10 cellular contexts compared by ENCODE assay signal in the genomic region with DNA sequence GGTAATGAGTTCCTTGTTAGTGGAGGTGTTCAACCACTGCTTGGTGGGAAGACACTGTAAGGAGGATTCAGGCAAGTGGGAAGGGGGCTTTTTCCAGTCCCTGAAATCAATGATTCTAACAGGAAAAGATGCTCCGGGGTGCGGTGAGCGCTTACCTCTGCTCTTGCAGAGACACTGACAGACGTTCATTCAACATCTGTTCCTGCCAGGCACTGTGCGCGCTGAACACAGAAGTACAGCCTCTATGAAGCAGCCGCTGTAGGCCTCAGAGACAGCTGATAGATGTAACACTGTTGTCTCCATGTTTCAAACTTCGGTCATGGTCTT. TPM values are rescaled to one million over a fixed set of nuclear protein-coding genes. Genes with fewer than 3 reads are reported as not detected.
DNase-seq lines count a peak whose midpoint lies in the region; ATAC-seq, FAIRE-seq and TF ChIP-seq lines count a peak whose summit lies in the region.
"Had no signal": no experiment of that assay in that cellular context is flagged by ENCODE, and none has a peak within 500 bp of the region (broad histone marks: within the 10 kb centered on the region; RNA-seq: fewer than 3 reads in every experiment).

No MANE protein-coding gene starts in this region.

- no peaks in the 10 kb centered on the region for H3K9me3 Mint-ChIP-seq in activated naive CD8-positive, alpha-beta T cell treated with anti-CD3 and anti-CD28 coated beads, Interleukin-2, amount 10 ng/mL, durations not matched to agents 7 days and 5 days

- H3K27ac ChIP-seq in layer of hippocampus (ENCODE audit: low read depth, low read length) (peak overlapping the region; percentile 94), testis (peak overlapping the region in 1 of 2 donors; percentile 88)
- H3K27ac ChIP-seq: 22Rv1, SK-N-MC had no signal

- 35 to 40% methylated on average over 8 of the region's 8 CpGs for WGBS in testis, 2 donors

- H3K27ac Mint-ChIP-seq in activated naive CD8-positive, alpha-beta T cell treated with anti-CD3 and anti-CD28 coated beads, Interleukin-2, amount 10 ng/mL, durations not matched to agents 7 days and 5 days = peak overlapping the region; percentile 93

- no peaks in the 10 kb centered on the region for H3K36me3 ChIP-seq in testis (ENCODE audit: low read depth, missing control alignments)

- TF ChIP-seq POLR2A in testis (IDR thresholded peaks at IDR 0.05) (no peak), GM12892 (IDR thresholded peaks at IDR 0.05; ENCODE audit: low read depth, low read length) (no peak)

- peaks cover 6% of the 10 kb centered on the region for H3K4me1 ChIP-seq in testis

- no peak for ATAC-seq in activated naive CD8-positive, alpha-beta T cell treated with anti-CD3 and anti-CD28 coated beads, Interleukin-2, amount 10 ng/mL, durations not matched to agents 7 days and 5 days (ENCODE audit: low read depth)

- peaks cover 2% of the 10 kb centered on the region for H3K36me3 Mint-ChIP-seq in activated naive CD8-positive, alpha-beta T cell treated with anti-CD3 and anti-CD28 coated beads, Interleukin-2, amount 10 ng/mL, durations not matched to agents 7 days and 5 days

- intact Hi-C loops in testis (cut with DNase I; ENCODE audit: low total_unique reads) = no loop called here

- H3K4me1 Mint-ChIP-seq in activated naive CD8-positive, alpha-beta T cell treated with anti-CD3 and anti-CD28 coated beads, Interleukin-2, amount 10 ng/mL, durations not matched to agents 7 days and 5 days = peaks cover 25% of the 10 kb centered on the region

- peak overlapping the region; percentile 87 for H3K4me3 Mint-ChIP-seq in activated naive CD8-positive, alpha-beta T cell treated with anti-CD3 and anti-CD28 coated beads, Interleukin-2, amount 10 ng/mL, durations not matched to agents 7 days and 5 days

- TF ChIP-seq CTCF in testis (IDR thresholded peaks at IDR 0.05) = no peak

- H3K27me3 ChIP-seq in layer of hippocampus (ENCODE audit: control insufficient read depth, insufficient read depth, low read length) (no peaks in the 10 kb centered on the region), testis (no peaks in the 10 kb centered on the region)

- peak overlapping the region; percentile 71 to 83 for H3K4me3 ChIP-seq in testis

- no peaks in the 10 kb centered on the region for H3K9me3 ChIP-seq in testis

- POLR2A ChIA-PET in activated naive CD8-positive, alpha-beta T cell treated with anti-CD3 and anti-CD28 coated beads, Interleukin-2, amount 10 ng/mL, durations not matched to agents 7 days and 5 days (lab: Charles Lee) = interaction anchor here (0.6 to 0.9 kb wide), 3 partner anchors 102 to 245 kb away, joined by 3 to 5 read pairs (median 3); no protein-coding TSS in a partner anchor

- peaks cover 15% of the 10 kb centered on the region for H3K27me3 Mint-ChIP-seq in activated naive CD8-positive, alpha-beta T cell treated with anti-CD3 and anti-CD28 coated beads, Interleukin-2, amount 10 ng/mL, durations not matched to agents 7 days and 5 days

- DNase-seq in DMS 273 (lab: John Stamatoyannopoulos, UW; ENCODE audit: unreplicated experiment) = peak; percentile 61
- DNase-seq in DMS 273 treated with DMSO at 0.1 percent for 48 hours (lab: John Stamatoyannopoulos, UW) = no peak
- no peak for DNase-seq in activated naive CD8-positive, alpha-beta T cell treated with anti-CD3 and anti-CD28 coated beads, Interleukin-2, amount 10 ng/mL, durations not matched to agents 7 days and 5 days
- peak; percentile 37 for DNase-seq in testis
- no peak for DNase-seq in T1000 (lab: John Stamatoyannopoulos, UW)
- DNase-seq in NCI-H748 treated with DMSO at 0.1 percent for 48 hours (lab: John Stamatoyannopoulos, UW) = no peak
- no peak for DNase-seq in GM12892 (ENCODE audit: insufficient read length)

- no peak for FAIRE-seq in GM12892 (lab: Jason Lieb, UNC)

RNA-seq across cellular contexts. Expression of gene CLIP4, which starts 0.7 kb away (rescaled TPM):
- total RNA-seq in activated naive CD8-positive, alpha-beta T cell treated with anti-CD3 and anti-CD28 coated beads, Interleukin-2, amount 10 ng/mL, durations not matched to agents 7 days and 5 days = 10 to 100 TPM; 36.2 to 42.6 TPM
- total RNA-seq in testis = 10 to 100 TPM; 38.2 to 54.3 TPM
- polyA plus RNA-seq in testis (ENCODE audit: insufficient read depth, low read depth, low replicate concordance) = 43.1 TPM
- polyA plus RNA-seq in GM12892 (2012; ENCODE audit: missing spikeins) = 29.7 TPM

RNA-seq across cellular contexts. Expression of gene PCARE, which starts 40.2 kb away (rescaled TPM):
- total RNA-seq in activated naive CD8-positive, alpha-beta T cell treated with anti-CD3 and anti-CD28 coated beads, Interleukin-2, amount 10 ng/mL, durations not matched to agents 7 days and 5 days = not detected
- total RNA-seq in testis = 1 to 10 TPM in 1 of 2 donors, under 1 TPM in 1; 0.06 to 1.0 TPM
- 0.76 TPM for polyA plus RNA-seq in testis (ENCODE audit: insufficient read depth, low read depth, low replicate concordance)
- polyA plus RNA-seq in GM12892 (2012; ENCODE audit: missing spikeins) = not detected

Comparison
In these comparisons a context has a peak if more than half of its experiments do, and no peak if none do; other contexts are left out.
1. DNase-seq: peak in DMS 273 (single experiment) and testis (single experiment); none in DMS 273 treated with DMSO at 0.1 percent for 48 hours (single experiment), activated naive CD8-positive, alpha-beta T cell treated with anti-CD3 and anti-CD28 coated beads, Interleukin-2, amount 10 ng/mL, durations not matched to agents 7 days and 5 days (single experiment), T1000 (single experiment), NCI-H748 treated with DMSO at 0.1 percent for 48 hours (single experiment) and GM12892 (single experiment).